Comparison of ENCODE assay signal across 1 cellular context in the genomic region with DNA sequence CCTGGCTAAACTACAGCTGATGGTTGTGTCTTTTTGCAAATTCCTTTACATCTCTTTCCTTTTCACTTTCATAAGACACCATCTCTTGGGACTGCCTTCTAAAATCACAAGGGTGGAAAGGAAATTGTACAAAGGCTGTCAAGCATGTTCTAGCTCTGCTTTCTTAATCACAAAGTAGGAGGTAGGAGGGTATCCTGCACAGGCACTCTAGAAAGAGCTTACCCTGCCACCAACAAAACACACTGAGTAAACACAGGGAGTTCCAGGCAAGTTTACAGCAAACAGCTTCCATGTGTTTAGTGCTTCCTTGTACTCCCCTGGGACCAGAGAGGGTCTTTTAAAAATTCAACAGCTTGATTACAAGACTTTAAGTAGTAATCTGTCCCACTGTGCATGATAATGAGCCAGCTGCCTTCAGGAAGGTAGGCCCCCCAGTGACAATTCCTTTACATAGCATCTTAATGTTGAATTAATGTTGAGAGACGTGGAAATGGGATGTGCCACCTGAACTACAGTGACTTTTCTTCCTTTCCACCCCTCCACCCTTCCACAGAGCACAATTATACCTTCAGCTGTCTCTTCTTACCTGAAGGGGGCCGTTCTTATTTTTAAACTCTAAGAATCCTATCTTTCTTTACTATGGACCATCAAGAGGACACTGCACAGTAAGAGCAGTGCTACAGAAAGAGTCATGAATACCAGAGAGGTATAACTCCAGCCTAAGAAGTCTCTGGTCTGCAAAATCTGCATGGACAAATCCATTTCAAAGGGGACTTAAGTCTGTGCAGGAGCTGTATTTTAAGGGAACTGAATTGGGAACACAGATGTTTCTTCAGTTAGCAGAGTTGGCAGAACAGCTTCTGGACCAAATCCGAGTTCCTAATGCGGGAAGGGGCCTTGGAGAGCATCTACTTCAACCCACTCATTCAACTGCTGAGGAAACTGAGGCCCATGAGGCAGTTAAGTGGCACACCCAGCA.
TF ChIP-seq lines count a peak whose summit lies in the region.

No MANE protein-coding gene starts in this region.

TF ChIP-seq in H1, 55 proteins besides CTCF, POLR2A, EP300 and RAD21:
- TF ChIP-seq SIN3A (conservative IDR thresholded peaks at IDR 0.05 in 1 of 2, IDR thresholded peaks at IDR 0.05 in 1 of 2; ENCODE audit: low read depth in 1 of 2, low read length in 2 of 2) (0 out of 4 replicates have a peak, but pooled peaks of 1 of the 2 experiments have one; percentile 27), NANOG (IDR thresholded peaks at IDR 0.05; ENCODE audit: insufficient read depth, low read depth, low read length, poor library complexity, severe bottlenecking) (peak; percentile 60), HDAC2 (IDR thresholded peaks at IDR 0.05; ENCODE audit: borderline replicate concordance in 1 of 2, low read depth in 2 of 2, low read length in 2 of 2) (peak in 1 of 2 experiments; percentile 15; a peak in 1 of 4 replicates), BRCA1 (IDR thresholded peaks at IDR 0.05; ENCODE audit: low read depth, low read length) (no peak), POU5F1 (IDR thresholded peaks at IDR 0.05; ENCODE audit: low read depth, low read length) (peak; percentile 54; the same call in 1 of the 2 replicates), BCL11A (IDR thresholded peaks at IDR 0.05; ENCODE audit: low read depth in 2 of 2, low read length in 2 of 2) (no peak), TCF12 (IDR thresholded peaks at IDR 0.05; ENCODE audit: low read depth, low read length) (peak; percentile 75; the same call in 1 of the 2 replicates)
TF ChIP-seq in H1: peak in this region for 5.
